ENCODE assay signal across 8 cellular contexts in the genomic region with DNA sequence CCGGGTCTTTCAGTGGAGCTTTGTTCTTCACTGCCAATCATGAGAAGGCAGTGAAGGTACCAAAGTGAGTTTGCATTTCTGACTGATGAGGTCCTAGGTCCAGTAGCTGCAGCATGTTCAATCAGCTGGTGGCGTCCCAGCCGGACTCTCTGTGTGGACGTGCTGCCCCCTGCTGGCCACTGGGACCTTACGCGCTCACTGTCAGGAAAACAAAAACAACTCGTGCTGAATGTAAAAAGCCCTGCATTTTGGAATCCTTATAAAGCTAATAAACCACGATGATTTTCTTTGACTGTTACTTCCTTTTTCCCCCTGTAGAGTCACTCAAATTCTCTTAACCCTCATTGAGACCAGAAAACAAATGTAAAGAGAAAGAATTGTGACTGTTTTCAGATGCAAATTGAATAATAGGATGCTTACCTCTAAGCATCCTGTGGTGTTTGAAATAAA. TPM values are rescaled to one million over a fixed set of nuclear protein-coding genes. Genes with fewer than 3 reads are reported as not detected.
DNase-seq lines count a peak whose midpoint lies in the region; TF ChIP-seq lines count a peak whose summit lies in the region.

No MANE protein-coding gene starts in this region.

- TF ChIP-seq EP300 in ovary (IDR thresholded peaks at IDR 0.05) = no peak
- TF ChIP-seq EP300 in tibial nerve (IDR thresholded peaks at IDR 0.05) = no peak

- in situ Hi-C loops in GM13977 (cut with MboI; ENCODE audit: low pct_unique_long_range_greater_than_20kb, low sequenced_read_pairs, unreplicated experiment) (loop anchor here (25.0 kb wide), 2 partner anchors 542 to 642 kb away; a partner anchor contains a TSS), SK-MEL-5 (cut with HindIII; ENCODE audit: low pct_unique_long_range_greater_than_20kb, low sequenced_read_pairs) (no loop called here)

- peak; percentile 95 for TF ChIP-seq CTCF in 22Rv1 (IDR thresholded peaks at IDR 0.05)
- TF ChIP-seq CTCF in GM13977 (IDR thresholded peaks at IDR 0.05; ENCODE audit: extremely low read depth, insufficient read depth, missing control alignments) = peak; percentile 96
- TF ChIP-seq CTCF in ovary (IDR thresholded peaks at IDR 0.05) = peak in 1 of 3 donors; percentile 9
- TF ChIP-seq CTCF in tibial nerve (IDR thresholded peaks at IDR 0.05) = peak; percentile 74 to 89 (median 83)

- intact Hi-C loops in ovary (cut with DNase I) = no loop called here

- 1 to 3% (median 1%) methylated on average over 8 of the region's 8 CpGs for WGBS in ovary, 3 donors
- WGBS in tibial nerve, 2 donors = 1 to 2% methylated on average over 8 of the region's 8 CpGs

- H3K36me3 ChIP-seq in ovary (no peaks in the 10 kb centered on the region), tibial nerve (no peaks in the 10 kb centered on the region)

- DNase-seq in GM13977 (ENCODE audit: low spot score) (peak; percentile 78), M059J (ENCODE audit: low read depth) (peak; percentile 84), SK-MEL-5 (ENCODE audit: low read depth, low spot score) (peak; percentile 82), glomerular visceral epithelial cell (ENCODE audit: extremely low spot score) (peak; percentile 86), ovary (peak; percentile 40 to 77 (median 58)), tibial nerve (ENCODE audit: low spot score in 2 of 2) (peak; percentile 68 to 84)
- peak; percentile 65 for DNase-seq in activated gamma-delta T cell treated with anti-CD3 and anti-CD28 coated beads, Interleukin-2, amount 50 U/mL, for 16 hours (ENCODE audit: low read depth)

- TF ChIP-seq POLR2A in ovary (IDR thresholded peaks at IDR 0.05) (no peak), tibial nerve (IDR thresholded peaks at IDR 0.05) (no peak)

- no peaks in the 10 kb centered on the region for H3K27me3 ChIP-seq in ovary
- H3K27me3 ChIP-seq in tibial nerve = peaks cover 0 to 72% of the 10 kb centered on the region in 2 donors

- H3K9me3 ChIP-seq in ovary = no peaks in the 10 kb centered on the region
- H3K9me3 ChIP-seq in tibial nerve = no peaks in the 10 kb centered on the region

- H3K4me1 ChIP-seq in ovary (ENCODE audit: insufficient read depth) (peaks cover under 1% of the 10 kb centered on the region), tibial nerve (peaks cover 0 to 14% (median under 1%) of the 10 kb centered on the region in 4 donors)

- no peak overlapping the region for H3K4me3 ChIP-seq in ovary
- H3K4me3 ChIP-seq in tibial nerve = no peak overlapping the region

- H3K27ac ChIP-seq in 22Rv1 = no peak overlapping the region
- H3K27ac ChIP-seq in ovary = no peak overlapping the region
- H3K27ac ChIP-seq in tibial nerve = no peak overlapping the region

RNA-seq across cellular contexts. Expression of a gene that starts 4.9 kb away (rescaled TPM):
- 284 and 285 TPM in 2 replicates for total RNA-seq in M059J (2014; rRNA removed; shearing (Covaris generic))
- total RNA-seq in SK-MEL-5 (2014; rRNA removed; shearing (Covaris generic)) = 0.42 and 1.1 TPM in 2 replicates
- 0.19 and 0.34 TPM in 2 replicates for polyA plus RNA-seq in SK-MEL-5 (2015; cell fraction: cytosol; rRNA removed)
- polyA plus RNA-seq in SK-MEL-5 (2015; cell fraction: nucleus; rRNA removed) = not detected in 2 replicates
- 100 to 1,000 TPM in 1 of 7 donors, 10 to 100 TPM in 3, 1 to 10 TPM in 1, under 1 TPM in 2; 0.20 to 139 (median 12.9) TPM for total RNA-seq in ovary
- polyA plus RNA-seq in ovary = 1 to 10 TPM in 1 of 2 donors, under 1 TPM in 1; 0.86 to 8.0 TPM
- 1 to 10 TPM in 2 of 4 donors, under 1 TPM in 1, not detected in 1; 0.66 to 5.9 (median 2.4) TPM for total RNA-seq in tibial nerve

RNA-seq across cellular contexts. Expression of a gene that starts 48.5 kb away (rescaled TPM):
- total RNA-seq in M059J (2014; rRNA removed; shearing (Covaris generic)) = 21.3 and 23.7 TPM in 2 replicates
- total RNA-seq in SK-MEL-5 (2014; rRNA removed; shearing (Covaris generic)) = 15.4 and 25.3 TPM in 2 replicates
- polyA plus RNA-seq in SK-MEL-5 (2015; cell fraction: cytosol; rRNA removed) = 13.9 and 15.8 TPM in 2 replicates
- 14.9 and 17.3 TPM in 2 replicates for polyA plus RNA-seq in SK-MEL-5 (2015; cell fraction: nucleus; rRNA removed)
- total RNA-seq in ovary (10 to 100 TPM in 5 of 7 donors, 1 to 10 TPM in 2; 5.6 to 21.7 (median 17.1) TPM), tibial nerve (10 to 100 TPM in 2 of 4 donors, 1 to 10 TPM in 2; 8.2 to 14.6 (median 11.6) TPM)
- 10 to 100 TPM; 15.8 to 33.1 TPM for polyA plus RNA-seq in ovary
